8 cellular contexts compared by ENCODE assay signal in the genomic region with DNA sequence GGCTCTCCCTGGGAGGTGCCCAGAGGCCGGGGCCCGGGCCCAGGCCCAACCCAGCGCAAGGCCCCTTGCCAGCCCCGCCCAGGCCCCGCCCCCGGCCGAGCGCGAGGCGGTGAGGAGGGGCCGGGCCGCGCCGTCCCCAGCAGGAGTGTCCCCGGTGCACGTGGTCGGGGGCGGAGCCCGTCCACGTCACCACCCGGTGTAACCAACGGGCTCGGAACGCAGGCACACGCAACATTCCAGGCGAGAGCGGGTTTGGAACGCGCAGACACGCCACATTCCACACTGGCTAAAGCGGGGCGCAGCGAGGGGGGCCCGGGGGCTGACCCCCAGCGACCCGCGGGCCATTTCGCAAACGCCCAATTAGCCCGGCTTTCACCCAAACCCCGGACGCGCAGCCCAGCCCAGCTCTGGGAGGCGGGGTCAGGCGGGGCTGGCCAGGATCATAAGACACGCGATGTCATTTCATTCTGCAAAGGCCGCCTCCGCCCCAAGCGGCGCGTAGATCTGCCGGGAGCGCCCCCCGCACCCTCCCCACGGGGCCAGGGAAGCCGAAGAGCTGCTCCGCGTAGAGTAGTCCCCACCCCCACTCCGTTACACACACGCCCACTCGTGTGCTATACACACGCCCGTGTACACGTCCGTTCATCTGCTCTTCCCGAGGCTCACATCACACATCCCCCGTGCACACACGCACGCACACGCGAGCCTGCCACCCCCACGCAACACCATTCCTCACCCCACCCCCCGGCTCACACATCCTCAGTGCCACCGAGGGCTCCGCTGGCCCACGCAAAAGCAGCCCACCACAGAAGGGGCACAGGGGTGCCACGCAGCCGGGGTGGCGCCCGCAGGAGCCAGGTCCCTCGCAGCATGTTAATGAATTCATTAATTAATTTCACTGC.
DNase-seq lines count a peak whose midpoint lies in the region; ATAC-seq lines count a peak whose summit lies in the region.

No MANE protein-coding gene starts in this region.

- DNase-seq in NCI-H2196 treated with DMSO at 0.1 percent for 48 hours (lab: John Stamatoyannopoulos, UW; ENCODE audit: unreplicated experiment) = peak; percentile 69
- DNase-seq in activated CD4-positive, CD25-positive, alpha-beta regulatory T cell treated with anti-CD3 and anti-CD28 coated beads, Interleukin-2, amount 50 U/mL, for 16 hours (ENCODE audit: low read depth, low spot score) = peak; percentile 83
- peak; percentile 93 for DNase-seq in central memory CD4-positive, alpha-beta T cell
- DNase-seq in islet precursor cell = peak; percentile 99
- peak; percentile 80 to 92 for DNase-seq in stimulated activated CD4-positive, alpha-beta T cell treated with anti-CD3 and anti-CD28 coated beads, Interleukin-12 subunit alpha, Interleukin-12 subunit beta, amount 100 ng/mL, for 24 hours (ENCODE audit: low read depth in 2 of 2)

- H3K27ac ChIP-seq in ACC112 (ENCODE audit: low read depth, low read length) = peak overlapping the region; percentile 96

- H3K36me3 ChIP-seq in ACC112 (ENCODE audit: insufficient read depth, low read length) = no peaks in the 10 kb centered on the region

- peak; percentile 27 for ATAC-seq in GM18858 (IDR thresholded peaks at IDR 0.05; ENCODE audit: unreplicated experiment)
- ATAC-seq in HG03064 (IDR thresholded peaks at IDR 0.05; ENCODE audit: low read depth, unreplicated experiment) = peak; percentile 41

- H2AFZ ChIP-seq in ACC112 (ENCODE audit: low read length, unreplicated experiment) = peak overlapping the region; percentile 41

- H3K79me2 ChIP-seq in ACC112 (ENCODE audit: control insufficient read depth, insufficient read depth, low read length, unreplicated experiment) = peaks cover 43% of the 10 kb centered on the region

- H3K4me3 ChIP-seq in ACC112 (ENCODE audit: low read depth, low read length) = peak overlapping the region; percentile 99

- H3K27me3 ChIP-seq in ACC112 (ENCODE audit: insufficient read depth, low read length) = no peaks in the 10 kb centered on the region

- peaks cover 57% of the 10 kb centered on the region for H3K4me1 ChIP-seq in ACC112 (ENCODE audit: control insufficient read depth, insufficient read depth, low read length, unreplicated experiment)

Comparison
In these comparisons a context has a peak if more than half of its experiments do, and no peak if none do; other contexts are left out.
1. Peak in every context shown above with its lines: DNase-seq, ATAC-seq, H3K4me3 ChIP-seq and H3K27ac ChIP-seq.